17 cellular contexts compared by ENCODE assay signal in genomic region chr22:38034884-38035529, GRCh38. TPM values are rescaled to one million over a fixed set of nuclear protein-coding genes. Genes with fewer than 3 reads are reported as not detected.
DNase-seq lines count a peak whose midpoint lies in the region; ATAC-seq, FAIRE-seq and TF ChIP-seq lines count a peak whose summit lies in the region.
"Had no signal": no experiment of that assay in that cellular context is flagged by ENCODE, and none has a peak within 500 bp of the region (broad histone marks: within the 10 kb centered on the region; RNA-seq: fewer than 3 reads in every experiment).

No MANE protein-coding gene starts in this region.

- DNase-seq in HFFc6: no peak
- DNase-seq in astrocyte (ENCODE audit: low read depth): no peak
- no peak for DNase-seq in HepG2 (ENCODE audit: low spot score)
- DNase-seq in suprapubic skin (ENCODE audit: low spot score in 2 of 2): no peak
- DNase-seq in superior temporal gyrus (ENCODE audit: extremely low spot score): no peak
- no peak for DNase-seq in NCI-H128 (lab: John Stamatoyannopoulos, UW; ENCODE audit: unreplicated experiment)
- DNase-seq in stimulated activated CD4-positive, alpha-beta T cell treated with anti-CD3 and anti-CD28 coated beads, Interleukin-4, amount 100 ng/mL, for 4 hours: no peak
- DNase-seq: activated CD8-positive, alpha-beta memory T cell treated with anti-CD3 and anti-CD28 coated beads for 24 hours; activated naive CD4-positive, alpha-beta T cell treated with anti-CD3 and anti-CD28 coated beads, Interleukin-2, amount 50 U/mL, for 16 hours; CD4-positive, CD25-positive, alpha-beta regulatory T cell; KG1; stimulated activated CD8-positive, alpha-beta memory T cell treated with anti-CD3 and anti-CD28 coated beads, Interleukin-4, amount 100 ng/mL, for 48 hours; T-helper 9 cell had no signal

- H3K4me1 Mint-ChIP-seq in HFFc6 (ENCODE audit: low read depth) (peaks cover 34% of the 10 kb centered on the region), astrocyte (ENCODE audit: low read depth, unreplicated experiment) (peaks cover 28% of the 10 kb centered on the region)

- H3K27me3 ChIP-seq in astrocyte (ENCODE audit: insufficient read depth, low read length): no peaks in the 10 kb centered on the region
- peaks cover 1 to 34% of the 10 kb centered on the region in 2 experiments; a peak in 3 of 5 replicates for H3K27me3 ChIP-seq in HepG2 (ENCODE audit: control insufficient read depth in 1 of 2, insufficient read depth in 2 of 2, low read length in 2 of 2)
- no peaks in the 10 kb centered on the region for H3K27me3 ChIP-seq in suprapubic skin
- H3K27me3 ChIP-seq: left lung had no signal

- H3K4me2 ChIP-seq in astrocyte (ENCODE audit: low read length) (peak overlapping the region; percentile 69), HepG2 (ENCODE audit: low read depth, low read length) (peak overlapping the region; percentile 55; the same call in 1 of the 2 replicates)

- 65% methylated on average over 8 of the region's 11 CpGs for WGBS in HepG2 (ENCODE audit: low lambda C conversion rate)
- 79% methylated on average over 10 of the region's 11 CpGs for WGBS in suprapubic skin

- H3K79me2 ChIP-seq in astrocyte (ENCODE audit: insufficient read depth, low read length): no peaks in the 10 kb centered on the region
- no peaks in the 10 kb centered on the region for H3K79me2 ChIP-seq in HepG2 (ENCODE audit: insufficient read depth, low read length)

- peaks cover 42% of the 10 kb centered on the region for H3K4me1 ChIP-seq in astrocyte (ENCODE audit: insufficient read depth, low read length)
- peaks cover 80% of the 10 kb centered on the region for H3K4me1 ChIP-seq in HepG2 (ENCODE audit: insufficient read depth, low read length)
- peaks cover 38% of the 10 kb centered on the region for H3K4me1 ChIP-seq in suprapubic skin

- TF ChIP-seq RAD21 in HepG2 (CRISPR knock-in tag; IDR thresholded peaks at IDR 0.05): no peak

- POLR2A ChIA-PET in HepG2 (lab: Yijun Ruan, JAX): interaction anchor here (0.8 kb wide), 1 partner anchor 22 kb away, joined by 4 read pairs; the partner anchor contains the start of gene PICK1

- in situ Hi-C loops in HepG2 (cut with HindIII; ENCODE audit: extremely low pct_ligation_motif_present, low pct_unique_long_range_greater_than_20kb): no loop called here

- H3K36me3 ChIP-seq in astrocyte (ENCODE audit: insufficient read depth, low read length) (no peaks in the 10 kb centered on the region), HepG2 (replicated peaks in 1 of 2; ENCODE audit: control insufficient read depth in 1 of 2, insufficient read depth in 2 of 2, low read length in 2 of 2) (no peaks in the 10 kb centered on the region), suprapubic skin (no peaks in the 10 kb centered on the region)
- H3K36me3 ChIP-seq: left lung had no signal

- H3K27ac ChIP-seq in astrocyte (ENCODE audit: low read depth, low read length) (peak overlapping the region; percentile 71), HepG2 (ENCODE audit: extremely low read length, insufficient read depth, low read length) (no peak overlapping the region), suprapubic skin (peak overlapping the region; percentile 55)

- H3K9ac ChIP-seq in astrocyte (ENCODE audit: low read length): peak overlapping the region; percentile 49
- H3K9ac ChIP-seq in HepG2 (ENCODE audit: insufficient read depth, low read depth, low read length): no peak overlapping the region

- CTCF ChIA-PET in HepG2 (lab: Yijun Ruan, JAX; ENCODE audit: low intra/inter-chr PET ratio, low total read pairs): no interaction called here

- no peaks in the 10 kb centered on the region for H3K9me3 Mint-ChIP-seq in HFFc6
- no peaks in the 10 kb centered on the region for H3K9me3 Mint-ChIP-seq in astrocyte (ENCODE audit: unreplicated experiment)
- H3K9me3 Mint-ChIP-seq: CD4-positive, CD25-positive, alpha-beta regulatory T cell; dendritic cell treated with granulocyte-macrophage colony-stimulating factor and Interleukin-4, amounts not matched to agents 40 ng/mL and 50 ng/mL, for 4 days had no signal

- intact Hi-C loops in HepG2 (cut with micrococcal nuclease; ENCODE audit: unreplicated experiment): no loop called here

- TF ChIP-seq POLR2A in HepG2 (IDR thresholded peaks at IDR 0.05; ENCODE audit: insufficient read depth in 1 of 2, low read depth in 2 of 2, low read length in 2 of 2) (no peak), suprapubic skin (IDR thresholded peaks at IDR 0.05) (no peak)

- peak overlapping the region; percentile 95 for H3K27ac Mint-ChIP-seq in HFFc6
- peak overlapping the region; percentile 55 for H3K27ac Mint-ChIP-seq in astrocyte (ENCODE audit: unreplicated experiment)
- H3K27ac Mint-ChIP-seq: CD4-positive, CD25-positive, alpha-beta regulatory T cell had no signal

- ATAC-seq in HepG2 (no peak), HG02981 (IDR thresholded peaks at IDR 0.05; ENCODE audit: unreplicated experiment) (no peak)

- H3K9me3 ChIP-seq in astrocyte (ENCODE audit: insufficient read depth, low read depth, low read length): no peaks in the 10 kb centered on the region
- H3K9me3 ChIP-seq in HepG2 (ENCODE audit: low read length): no peaks in the 10 kb centered on the region
- no peaks in the 10 kb centered on the region for H3K9me3 ChIP-seq in suprapubic skin
- H3K9me3 ChIP-seq: left lung had no signal

- no peak for TF ChIP-seq EP300 in HepG2 (IDR thresholded peaks at IDR 0.05; ENCODE audit: low read depth in 2 of 2, low read length in 2 of 2)
- no peak for TF ChIP-seq EP300 in HepG2 (CRISPR knock-in tag; IDR thresholded peaks at IDR 0.05; ENCODE audit: borderline replicate concordance)
- TF ChIP-seq EP300 in suprapubic skin (IDR thresholded peaks at IDR 0.05): no peak

- H4K20me1 ChIP-seq in astrocyte (ENCODE audit: insufficient read depth, low read length) (no peaks in the 10 kb centered on the region), HepG2 (ENCODE audit: insufficient read depth, low read length) (no peaks in the 10 kb centered on the region)

- no peak for FAIRE-seq in astrocyte (lab: Jason Lieb, UNC)
- no peak for FAIRE-seq in HepG2 (lab: Jason Lieb, UNC)

- H3K4me3 Mint-ChIP-seq in HFFc6 (peak overlapping the region; percentile 5; the same call in 1 of the 2 replicates), astrocyte (ENCODE audit: unreplicated experiment) (no peak overlapping the region)
- H3K4me3 Mint-ChIP-seq: dendritic cell treated with granulocyte-macrophage colony-stimulating factor and Interleukin-4, amounts not matched to agents 40 ng/mL and 50 ng/mL, for 4 days had no signal

- H3K27me3 Mint-ChIP-seq in HFFc6 (ENCODE audit: insufficient read depth) (peaks cover 5% of the 10 kb centered on the region), astrocyte (ENCODE audit: low read depth, unreplicated experiment) (no peaks in the 10 kb centered on the region)
- H3K27me3 Mint-ChIP-seq: dendritic cell treated with granulocyte-macrophage colony-stimulating factor and Interleukin-4, amounts not matched to agents 40 ng/mL and 50 ng/mL, for 4 days had no signal

- no peak for TF ChIP-seq CTCF in HFFc6 (IDR thresholded peaks at IDR 0.05)
- no peak for TF ChIP-seq CTCF in astrocyte (IDR thresholded peaks at IDR 0.05; ENCODE audit: insufficient read depth, low read depth, low read length)
- no peak for TF ChIP-seq CTCF in HepG2 (CRISPR knock-in tag; IDR thresholded peaks at IDR 0.05)
- no peak for TF ChIP-seq CTCF in suprapubic skin (IDR thresholded peaks at IDR 0.05)

- H2AFZ ChIP-seq in astrocyte (ENCODE audit: low read depth, low read length) (peak overlapping the region; percentile 58), HepG2 (ENCODE audit: low read length) (no peak overlapping the region)

- no peaks in the 10 kb centered on the region for H3K36me3 Mint-ChIP-seq in HFFc6 (ENCODE audit: low read depth)
- H3K36me3 Mint-ChIP-seq in astrocyte (ENCODE audit: low read depth, unreplicated experiment): no peaks in the 10 kb centered on the region
- H3K36me3 Mint-ChIP-seq: CD4-positive, CD25-positive, alpha-beta regulatory T cell had no signal

- H3K4me3 ChIP-seq in astrocyte (ENCODE audit: insufficient read depth, low read depth, low read length): no peak overlapping the region
- H3K4me3 ChIP-seq in HepG2 (replicated peaks in 1 of 3; ENCODE audit: insufficient read depth in 1 of 3, low read depth in 2 of 3, low read length in 3 of 3): peak overlapping the region in 1 of 3 experiments; percentile 19; a peak in 1 of 6 replicates
- H3K4me3 ChIP-seq in suprapubic skin: no peak overlapping the region
- H3K4me3 ChIP-seq: left lung had no signal

- BruUV-seq in HepG2 (replicated peaks; lab: Mats Ljungman, UMichigan): no TSS peak

RNA-seq across cellular contexts. Expression of gene PICK1, which starts 22.2 kb away (rescaled TPM):
- 1 to 10 TPM; 7.0 to 10.0 (median 7.7) TPM for total RNA-seq in HFFc6 (2021; fragmentation: NEBNext Ultra II Directional; extraction: Animal tissue kit (Norgen Biotek cat#: 25700))
- total RNA-seq in astrocyte (20.7 and 22.9 TPM in 2 replicates), HepG2 (2016; rRNA removed; fragmentation: Illumina TruSeq; extraction: Trizol) (16.0 and 19.3 TPM in 2 replicates), suprapubic skin (10 to 100 TPM; 36.7 to 72.0 (median 61.5) TPM)
- total RNA-seq in HepG2 (2016; cell fraction: cytosol; rRNA removed; fragmentation: Illumina TruSeq; extraction: Trizol; ENCODE audit: low read depth): 5.2 and 7.0 TPM in 2 replicates
- total RNA-seq in HepG2 (2016; cell fraction: insoluble cytoplasmic fraction; rRNA removed; fragmentation: Illumina TruSeq; extraction: Trizol): 12.5 and 21.2 TPM in 2 replicates
- 5.1 and 6.4 TPM in 2 replicates for total RNA-seq in HepG2 (2016; cell fraction: membrane; rRNA removed; fragmentation: Illumina TruSeq; extraction: Trizol)
- 23.0 and 24.4 TPM in 2 replicates for total RNA-seq in HepG2 (2016; cell fraction: nucleus; rRNA removed; fragmentation: Illumina TruSeq; extraction: Trizol)
- polyA plus RNA-seq in HepG2 (2011; rRNA removed): 25.3 and 28.9 TPM in 2 replicates
- 16.7 and 22.6 TPM in 2 replicates for polyA plus RNA-seq in HepG2 (2011; cell fraction: cytosol; rRNA removed)
- polyA plus RNA-seq in HepG2 (2011; cell fraction: nucleus; rRNA removed): 156 and 186 TPM in 2 replicates
- 11.1 and 11.5 TPM in 2 replicates for polyA plus RNA-seq in HepG2 (2012)
- 1.6 and 2.0 TPM in 2 replicates for polyA plus RNA-seq in HepG2 (2016; cell fraction: cytosol; fragmentation: Illumina TruSeq; extraction: Trizol; ENCODE audit: low read depth)
- polyA plus RNA-seq in HepG2 (2016; cell fraction: insoluble cytoplasmic fraction; fragmentation: Illumina TruSeq; extraction: Trizol; ENCODE audit: low read depth): 13.6 and 16.4 TPM in 2 replicates
- polyA plus RNA-seq in HepG2 (2016; cell fraction: membrane; fragmentation: Illumina TruSeq; extraction: Trizol; ENCODE audit: low read depth): 2.3 and 3.1 TPM in 2 replicates
- polyA plus RNA-seq in HepG2 (2016; cell fraction: nucleus; fragmentation: Illumina TruSeq; extraction: Trizol; ENCODE audit: insufficient read depth, low read depth): 45.3 and 47.7 TPM in 2 replicates
- polyA minus RNA-seq in HepG2 (2011; rRNA and poly(A)+ RNA removed; ENCODE audit: low replicate concordance): 19.1 and 21.9 TPM in 2 replicates
- 5.4 and 6.4 TPM in 2 replicates for polyA minus RNA-seq in HepG2 (2011; cell fraction: cytosol; rRNA and poly(A)+ RNA removed)
- polyA minus RNA-seq in HepG2 (2011; cell fraction: nucleus; rRNA and poly(A)+ RNA removed): 26.1 and 32.8 TPM in 2 replicates

RNA-seq across cellular contexts. Expression of gene SLC16A8, which starts 49.0 kb away (rescaled TPM):
- not detected for total RNA-seq in HFFc6 (2021; fragmentation: NEBNext Ultra II Directional; extraction: Animal tissue kit (Norgen Biotek cat#: 25700))
- total RNA-seq in astrocyte (not detected in 2 replicates), HepG2 (2016; rRNA removed; fragmentation: Illumina TruSeq; extraction: Trizol) (not detected in 2 replicates), suprapubic skin (not detected)
- not detected in 2 replicates for total RNA-seq in HepG2 (2016; cell fraction: cytosol; rRNA removed; fragmentation: Illumina TruSeq; extraction: Trizol; ENCODE audit: low read depth)
- not detected in 2 replicates for total RNA-seq in HepG2 (2016; cell fraction: insoluble cytoplasmic fraction; rRNA removed; fragmentation: Illumina TruSeq; extraction: Trizol)
- not detected in 2 replicates for total RNA-seq in HepG2 (2016; cell fraction: membrane; rRNA removed; fragmentation: Illumina TruSeq; extraction: Trizol)
- total RNA-seq in HepG2 (2016; cell fraction: nucleus; rRNA removed; fragmentation: Illumina TruSeq; extraction: Trizol): not detected in 2 replicates
- polyA plus RNA-seq in HepG2 (2011; rRNA removed): not detected in 2 replicates
- polyA plus RNA-seq in HepG2 (2011; cell fraction: cytosol; rRNA removed): not detected in 2 replicates
- polyA plus RNA-seq in HepG2 (2011; cell fraction: nucleus; rRNA removed): not detected in 2 replicates
- 0.44 and 0.49 TPM in 2 replicates for polyA plus RNA-seq in HepG2 (2012)
- polyA plus RNA-seq in HepG2 (2016; cell fraction: cytosol; fragmentation: Illumina TruSeq; extraction: Trizol; ENCODE audit: low read depth): not detected in 2 replicates
- polyA plus RNA-seq in HepG2 (2016; cell fraction: insoluble cytoplasmic fraction; fragmentation: Illumina TruSeq; extraction: Trizol; ENCODE audit: low read depth): not detected in 2 replicates
- polyA plus RNA-seq in HepG2 (2016; cell fraction: membrane; fragmentation: Illumina TruSeq; extraction: Trizol; ENCODE audit: low read depth): not detected in 2 replicates
- polyA plus RNA-seq in HepG2 (2016; cell fraction: nucleus; fragmentation: Illumina TruSeq; extraction: Trizol; ENCODE audit: insufficient read depth, low read depth): not detected in 2 replicates
- polyA minus RNA-seq in HepG2 (2011; rRNA and poly(A)+ RNA removed; ENCODE audit: low replicate concordance): not detected in 2 replicates
- polyA minus RNA-seq in HepG2 (2011; cell fraction: cytosol; rRNA and poly(A)+ RNA removed): not detected in 2 replicates
- polyA minus RNA-seq in HepG2 (2011; cell fraction: nucleus; rRNA and poly(A)+ RNA removed): not detected in 2 replicates
- total RNA-seq: CD4-positive, CD25-positive, alpha-beta regulatory T cell; G401 had no signal
- polyA plus RNA-seq: CD4-positive, CD25-positive, alpha-beta regulatory T cell had no signal

RNA-seq across cellular contexts. Expression of gene SOX10, which starts 50.7 kb away (rescaled TPM):
- not detected for total RNA-seq in HFFc6 (2021; fragmentation: NEBNext Ultra II Directional; extraction: Animal tissue kit (Norgen Biotek cat#: 25700))
- total RNA-seq in astrocyte: 0.10 and 0.34 TPM in 2 replicates
- not detected in 2 replicates for total RNA-seq in HepG2 (2016; rRNA removed; fragmentation: Illumina TruSeq; extraction: Trizol)
- total RNA-seq in HepG2 (2016; cell fraction: cytosol; rRNA removed; fragmentation: Illumina TruSeq; extraction: Trizol; ENCODE audit: low read depth): not detected in 2 replicates
- total RNA-seq in HepG2 (2016; cell fraction: insoluble cytoplasmic fraction; rRNA removed; fragmentation: Illumina TruSeq; extraction: Trizol): not detected in 2 replicates
- not detected in 2 replicates for total RNA-seq in HepG2 (2016; cell fraction: membrane; rRNA removed; fragmentation: Illumina TruSeq; extraction: Trizol)
- not detected in 2 replicates for total RNA-seq in HepG2 (2016; cell fraction: nucleus; rRNA removed; fragmentation: Illumina TruSeq; extraction: Trizol)
- polyA plus RNA-seq in HepG2 (2011; rRNA removed): not detected in 2 replicates
- not detected in 2 replicates for polyA plus RNA-seq in HepG2 (2011; cell fraction: cytosol; rRNA removed)
- polyA plus RNA-seq in HepG2 (2011; cell fraction: nucleus; rRNA removed): not detected in 2 replicates
- 0.04 TPM in 1 of 2 replicates, not detected in the other for polyA plus RNA-seq in HepG2 (2012)
- not detected in 2 replicates for polyA plus RNA-seq in HepG2 (2016; cell fraction: cytosol; fragmentation: Illumina TruSeq; extraction: Trizol; ENCODE audit: low read depth)
- polyA plus RNA-seq in HepG2 (2016; cell fraction: insoluble cytoplasmic fraction; fragmentation: Illumina TruSeq; extraction: Trizol; ENCODE audit: low read depth): not detected in 2 replicates
- not detected in 2 replicates for polyA plus RNA-seq in HepG2 (2016; cell fraction: membrane; fragmentation: Illumina TruSeq; extraction: Trizol; ENCODE audit: low read depth)
- polyA plus RNA-seq in HepG2 (2016; cell fraction: nucleus; fragmentation: Illumina TruSeq; extraction: Trizol; ENCODE audit: insufficient read depth, low read depth): not detected in 2 replicates
- not detected in 2 replicates for polyA minus RNA-seq in HepG2 (2011; rRNA and poly(A)+ RNA removed; ENCODE audit: low replicate concordance)
- not detected in 2 replicates for polyA minus RNA-seq in HepG2 (2011; cell fraction: cytosol; rRNA and poly(A)+ RNA removed)
- polyA minus RNA-seq in HepG2 (2011; cell fraction: nucleus; rRNA and poly(A)+ RNA removed): not detected in 2 replicates
- total RNA-seq in suprapubic skin: 10 to 100 TPM; 15.2 to 30.8 (median 20.5) TPM
- total RNA-seq: CD4-positive, CD25-positive, alpha-beta regulatory T cell; G401; left lung had no signal
- polyA plus RNA-seq: CD4-positive, CD25-positive, alpha-beta regulatory T cell had no signal

Comparison
In these comparisons a context has a peak if more than half of its experiments do, and no peak if none do; other contexts are left out.
1. RNA of gene SOX10, which starts 50.7 kb away (total RNA-seq): 15.2 to 30.8 TPM in suprapubic skin; 0.10 to 0.34 TPM in astrocyte, not detected in HFFc6 and not detected in HepG2; every median in the first group is over 10 times any median in the second.